Comparison of ENCODE assay signal across 7 cellular contexts in genomic region chr1:204072951-204073836, GRCh38. TPM values are rescaled to one million over a fixed set of nuclear protein-coding genes. Genes with fewer than 3 reads are reported as not detected.
DNase-seq lines count a peak whose midpoint lies in the region; ATAC-seq and TF ChIP-seq lines count a peak whose summit lies in the region.

TSS of gene SOX13 (plus strand) at chr1:204073115. CDS start at chr1:204112916, 39,801 bp downstream.

- peak; percentile 87 for TF ChIP-seq POLR2A in right lobe of liver (IDR thresholded peaks at IDR 0.05)

- peak; percentile 56 for DNase-seq in GM13977 (ENCODE audit: low spot score)
- peak; percentile 93 for DNase-seq in NCI-H187 treated with DMSO at 0.1 percent for 48 hours (lab: John Stamatoyannopoulos, UW)
- peak; percentile 92 to 93 (median 93) for DNase-seq in right lobe of liver

- H3K27me3 ChIP-seq in endocrine pancreas (ENCODE audit: control insufficient read depth, insufficient read depth, low read length) = no peaks in the 10 kb centered on the region
- H3K27me3 ChIP-seq in right lobe of liver = no peaks in the 10 kb centered on the region

- ATAC-seq in right lobe of liver = peak; percentile 73 to 82 (median 78)
- peak; percentile 35 for ATAC-seq in stimulated activated memory B cell treated with anti-CD40 and anti-IgM and Interleukin-4, amounts not matched to agents 10 μg/mL and 1 μg/mL and 100 μg/mL, for 72 hours
- no peak for ATAC-seq in HG02973 (IDR thresholded peaks at IDR 0.05; ENCODE audit: unreplicated experiment)

- peaks cover 5% of the 10 kb centered on the region for H3K36me3 Mint-ChIP-seq in stimulated activated memory B cell treated with anti-CD40 and anti-IgM and Interleukin-4, amounts not matched to agents 10 μg/mL and 1 μg/mL and 100 μg/mL, for 72 hours

- H3K9me3 ChIP-seq in endocrine pancreas (ENCODE audit: control insufficient read depth, low read length) (no peaks in the 10 kb centered on the region), right lobe of liver (no peaks in the 10 kb centered on the region)

- H3K4me1 ChIP-seq in endocrine pancreas (ENCODE audit: control insufficient read depth, insufficient read depth, low read length) (peaks cover 5% of the 10 kb centered on the region), right lobe of liver (peaks cover 0 to 25% (median 13%) of the 10 kb centered on the region in 4 donors)

- TF ChIP-seq CTCF in GM13977 (IDR thresholded peaks at IDR 0.05; ENCODE audit: extremely low read depth, insufficient read depth, missing control alignments) (no peak), VCaP (conservative IDR thresholded peaks at IDR 0.05) (peak; percentile 45), right lobe of liver (IDR thresholded peaks at IDR 0.05) (peak in 2 of 4 donors; percentile 13 to 14)

- H3K4me3 ChIP-seq in endocrine pancreas (ENCODE audit: control insufficient read depth, insufficient read depth, low read length) (no peak within 1 kb of the TSS), right lobe of liver (peak within 1 kb of the TSS; percentile 50 to 81 (median 77))

- no peaks in the 10 kb centered on the region for H3K36me3 ChIP-seq in endocrine pancreas (ENCODE audit: control insufficient read depth, insufficient read depth, low read length)
- H3K36me3 ChIP-seq in right lobe of liver = no peaks in the 10 kb centered on the region

- intact Hi-C loops in right lobe of liver (cut with DNase I) = loop anchor here in 1 of 2 donors (10.0 kb wide), 1 partner anchor 52 kb away; no protein-coding TSS in a partner anchor

- peak within 1 kb of the TSS; percentile 80 for H3K4me3 Mint-ChIP-seq in stimulated activated memory B cell treated with anti-CD40 and anti-IgM and Interleukin-4, amounts not matched to agents 10 μg/mL and 1 μg/mL and 100 μg/mL, for 72 hours

- H3K27me3 Mint-ChIP-seq in stimulated activated memory B cell treated with anti-CD40 and anti-IgM and Interleukin-4, amounts not matched to agents 10 μg/mL and 1 μg/mL and 100 μg/mL, for 72 hours = peaks cover 75% of the 10 kb centered on the region

- peaks cover 4% of the 10 kb centered on the region for H3K9me3 Mint-ChIP-seq in stimulated activated memory B cell treated with anti-CD40 and anti-IgM and Interleukin-4, amounts not matched to agents 10 μg/mL and 1 μg/mL and 100 μg/mL, for 72 hours

- in situ Hi-C loops in GM13977 (cut with MboI; ENCODE audit: low pct_unique_long_range_greater_than_20kb, low sequenced_read_pairs, unreplicated experiment) = no loop called here

- H3K9ac ChIP-seq in endocrine pancreas (ENCODE audit: control insufficient read depth, insufficient read depth, low read length) = peak within 1 kb of the TSS; percentile 90

- no peak within 1 kb of the TSS for H3K27ac Mint-ChIP-seq in stimulated activated memory B cell treated with anti-CD40 and anti-IgM and Interleukin-4, amounts not matched to agents 10 μg/mL and 1 μg/mL and 100 μg/mL, for 72 hours

- H3K4me1 Mint-ChIP-seq in stimulated activated memory B cell treated with anti-CD40 and anti-IgM and Interleukin-4, amounts not matched to agents 10 μg/mL and 1 μg/mL and 100 μg/mL, for 72 hours = peaks cover 20% of the 10 kb centered on the region

- WGBS in right lobe of liver (ENCODE audit: insufficient coverage, low coverage, low lambda C conversion rate, missing lambda C conversion rate) = 0% methylated on average over 11 of the region's 88 CpGs

- H3K27ac ChIP-seq in VCaP (peak within 1 kb of the TSS; percentile 81), right lobe of liver (peak within 1 kb of the TSS; percentile 55 to 84 (median 67))

RNA-seq across cellular contexts. Expression of gene SOX13, which starts in this region (rescaled TPM):
- 10 to 100 TPM; 12.5 to 29.1 (median 17.1) TPM for total RNA-seq in right lobe of liver
